ENCODE assay signal across 16 cellular contexts in the genomic region with DNA sequence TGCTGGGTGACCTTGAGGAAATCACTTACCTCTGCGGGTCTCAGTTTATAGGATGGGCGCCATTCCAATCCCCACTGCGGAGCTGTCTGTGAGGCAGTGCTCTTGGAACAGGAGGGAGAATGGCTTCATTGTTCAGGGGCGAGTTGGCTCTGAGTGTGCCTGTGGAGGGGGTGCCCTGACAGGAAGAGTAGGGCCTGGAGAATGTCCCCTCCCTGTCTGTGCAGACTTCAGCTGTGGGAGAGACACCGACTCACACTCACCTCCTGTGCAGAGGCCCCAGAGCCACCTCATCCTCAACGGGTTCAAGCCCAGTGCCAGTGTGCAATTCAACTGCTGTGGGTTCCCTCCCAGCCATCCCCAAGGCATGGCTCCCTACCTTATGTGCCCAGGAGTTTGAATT. TPM values are rescaled to one million over a fixed set of nuclear protein-coding genes. Genes with fewer than 3 reads are reported as not detected.
DNase-seq lines count a peak whose midpoint lies in the region; ATAC-seq and TF ChIP-seq lines count a peak whose summit lies in the region.
"Had no signal": no experiment of that assay in that cellular context is flagged by ENCODE, and none has a peak within 500 bp of the region (broad histone marks: within the 10 kb centered on the region; RNA-seq: fewer than 3 reads in every experiment).

No MANE protein-coding gene starts in this region.

- H3K27me3 Mint-ChIP-seq in naive thymus-derived CD8-positive, alpha-beta T cell, result peaks cover 0 to 2% (median 0%) of the 10 kb centered on the region in 5 donors

- H3K27ac Mint-ChIP-seq in naive thymus-derived CD8-positive, alpha-beta T cell, result no peak overlapping the region

- H3K9me3 ChIP-seq in MG63 (no peaks in the 10 kb centered on the region), lower lobe of right lung (no peaks in the 10 kb centered on the region)
- H3K9me3 ChIP-seq: tibial nerve had no signal

- peaks cover 0 to 17% (median 3%) of the 10 kb centered on the region in 9 donors for H3K9me3 Mint-ChIP-seq in naive thymus-derived CD8-positive, alpha-beta T cell

- no peak overlapping the region for H3K4me3 Mint-ChIP-seq in naive thymus-derived CD8-positive, alpha-beta T cell

- POLR2A ChIA-PET in naive thymus-derived CD8-positive, alpha-beta T cell (lab: Charles Lee), result no interaction called here

- no peak for ATAC-seq in naive thymus-derived CD8-positive, alpha-beta T cell
- ATAC-seq in lower lobe of right lung, result no peak
- no peak for ATAC-seq in HG03520 (IDR thresholded peaks at IDR 0.05; ENCODE audit: unreplicated experiment)
- no peak for ATAC-seq in HG02571 (IDR thresholded peaks at IDR 0.05; ENCODE audit: unreplicated experiment)

- no peaks in the 10 kb centered on the region for H3K4me1 Mint-ChIP-seq in naive thymus-derived CD8-positive, alpha-beta T cell

- H3K4me3 ChIP-seq in MG63 (no peak overlapping the region), dorsolateral prefrontal cortex (peak overlapping the region in 6 of 59 donors; percentile 8 to 27 (median 14)), lower lobe of right lung (no peak overlapping the region)
- H3K4me3 ChIP-seq: cardiac muscle cell, hepatocyte, lung, SK-N-MC, tibial nerve had no signal

- TF ChIP-seq CTCF in dorsolateral prefrontal cortex (IDR thresholded peaks at IDR 0.05 in 54 of 56, conservative IDR thresholded peaks at IDR 0.05 in 2 of 56; ENCODE audit: low read depth in 1 of 56, partially characterized antibody in 56 of 56), result peak in 7 of 56 donors; percentile 7 to 27 (median 19)
- TF ChIP-seq CTCF in lower lobe of right lung (IDR thresholded peaks at IDR 0.05), result no peak

- no peaks in the 10 kb centered on the region for H3K4me1 ChIP-seq in lower lobe of right lung

- peaks cover 0 to 10% (median 2%) of the 10 kb centered on the region in 3 donors for H3K36me3 Mint-ChIP-seq in naive thymus-derived CD8-positive, alpha-beta T cell

- intact Hi-C loops in dorsolateral prefrontal cortex (cut with DNase I) (loop anchor here in 1 of 2 donors (2.0 kb wide), 1 partner anchor 14 kb away; no protein-coding TSS in a partner anchor), lower lobe of right lung (cut with DNase I) (no loop called here)

- H3K27me3 ChIP-seq in MG63, result no peaks in the 10 kb centered on the region
- no peaks in the 10 kb centered on the region for H3K27me3 ChIP-seq in dorsolateral prefrontal cortex
- no peaks in the 10 kb centered on the region for H3K27me3 ChIP-seq in lower lobe of right lung (ENCODE audit: low read depth)
- H3K27me3 ChIP-seq: cardiac muscle cell, hepatocyte, tibial nerve had no signal

- DNase-seq in ACHN (peak; percentile 51), MG63 (peak; percentile 52), dorsolateral prefrontal cortex (peak in 9 of 10 donors; percentile 53 to 88 (median 81)), midbrain (lab: John Stamatoyannopoulos, UW) (peak; percentile 83), lower lobe of right lung (no peak)
- no peak for DNase-seq in naive thymus-derived CD8-positive, alpha-beta T cell
- DNase-seq: DMS79, NCI-H2107 had no signal

- no peaks in the 10 kb centered on the region for H3K36me3 ChIP-seq in MG63
- no peaks in the 10 kb centered on the region for H3K36me3 ChIP-seq in lower lobe of right lung
- H3K36me3 ChIP-seq: cardiac muscle cell, tibial nerve had no signal

- in situ Hi-C loops in ACHN (cut with HindIII; ENCODE audit: low pct_ligation_motif_present, low pct_unique_long_range_greater_than_20kb, low sequenced_read_pairs), result no loop called here

- H3K27ac ChIP-seq in dorsolateral prefrontal cortex (peak overlapping the region; percentile 33 to 97 (median 85)), lower lobe of right lung (no peak overlapping the region)
- H3K27ac ChIP-seq: cardiac muscle cell, hepatocyte, SK-N-MC, tibial nerve had no signal

RNA-seq across cellular contexts. Expression of a gene that starts 17.1 kb away (rescaled TPM):
- total RNA-seq in MG63 (2014; rRNA removed; shearing (Covaris generic); ENCODE audit: low replicate concordance), result 0.94 and 1.5 TPM in 2 replicates
- 100 to 1,000 TPM in 3 of 120 experiments, 10 to 100 TPM in 117; 45.1 to 109 (median 75.9) TPM for total RNA-seq in dorsolateral prefrontal cortex
- total RNA-seq in naive thymus-derived CD8-positive, alpha-beta T cell, result not detected
- polyA plus RNA-seq in naive thymus-derived CD8-positive, alpha-beta T cell, result not detected
- 4.1 TPM for total RNA-seq in lower lobe of right lung
- total RNA-seq: activated CD8-positive, alpha-beta memory T cell treated with anti-CD3 and anti-CD28 coated beads for 36 hours had no signal

RNA-seq across cellular contexts. Expression of a gene that starts 31.0 kb away (rescaled TPM):
- total RNA-seq in MG63 (2014; rRNA removed; shearing (Covaris generic); ENCODE audit: low replicate concordance), result not detected in 2 replicates
- total RNA-seq in dorsolateral prefrontal cortex (1 to 10 TPM in 11 of 120 experiments, under 1 TPM in 54, not detected in 55; 0.24 to 4.4 (median 0.48) TPM), lower lobe of right lung (not detected)
- not detected for total RNA-seq in naive thymus-derived CD8-positive, alpha-beta T cell
- not detected for polyA plus RNA-seq in naive thymus-derived CD8-positive, alpha-beta T cell
- total RNA-seq: activated CD8-positive, alpha-beta memory T cell treated with anti-CD3 and anti-CD28 coated beads for 36 hours; hepatocyte; lung; tibial nerve had no signal

RNA-seq across cellular contexts. Expression of a gene that starts 41.8 kb away (rescaled TPM):
- total RNA-seq in MG63 (2014; rRNA removed; shearing (Covaris generic); ENCODE audit: low replicate concordance), result 3.5 and 4.8 TPM in 2 replicates
- total RNA-seq in dorsolateral prefrontal cortex (1,000 to 10,000 TPM in 3 of 120 experiments, 100 to 1,000 TPM in 31, 10 to 100 TPM in 86; 17.8 to 1,525 (median 52.6) TPM), lower lobe of right lung (22.2 TPM)
- not detected for total RNA-seq in naive thymus-derived CD8-positive, alpha-beta T cell
- polyA plus RNA-seq in naive thymus-derived CD8-positive, alpha-beta T cell, result not detected
- total RNA-seq: activated CD8-positive, alpha-beta memory T cell treated with anti-CD3 and anti-CD28 coated beads for 36 hours; cardiac muscle cell had no signal

RNA-seq across cellular contexts. Expression of a gene that starts 58.8 kb away (rescaled TPM):
- not detected in 2 replicates for total RNA-seq in MG63 (2014; rRNA removed; shearing (Covaris generic); ENCODE audit: low replicate concordance)
- under 1 TPM in 21 of 120 experiments, not detected in 99; 0.26 to 0.91 (median 0.38) TPM for total RNA-seq in dorsolateral prefrontal cortex
- not detected for total RNA-seq in naive thymus-derived CD8-positive, alpha-beta T cell
- not detected for polyA plus RNA-seq in naive thymus-derived CD8-positive, alpha-beta T cell
- total RNA-seq in lower lobe of right lung, result not detected
- total RNA-seq: activated CD8-positive, alpha-beta memory T cell treated with anti-CD3 and anti-CD28 coated beads for 36 hours; hepatocyte; lung; tibial nerve had no signal
- polyA plus RNA-seq: cardiac muscle cell, hepatocyte, lung had no signal

Comparison
In these comparisons a context has a peak if more than half of its experiments do, and no peak if none do; other contexts are left out.
1. DNase-seq: peak in ACHN (single experiment), MG63 (single experiment), dorsolateral prefrontal cortex (9 of 10) and midbrain (single experiment); none in naive thymus-derived CD8-positive, alpha-beta T cell (0 of 10) and lower lobe of right lung (single experiment).